In genomic region chr2:43045866-43046265, GRCh38 we compare ENCODE assay signal across 19 cellular contexts.
DNase-seq lines count a peak whose midpoint lies in the region; TF ChIP-seq lines count a peak whose summit lies in the region.
"Had no signal": no experiment of that assay in that cellular context is flagged by ENCODE, and none has a peak within 500 bp of the region (broad histone marks: within the 10 kb centered on the region; RNA-seq: fewer than 3 reads in every experiment).

No MANE protein-coding gene starts in this region.

- peak overlapping the region; percentile 38 for H2AFZ ChIP-seq in hepatocyte
- H2AFZ ChIP-seq in smooth muscle cell (ENCODE audit: low read depth) = peak overlapping the region; percentile 81

- no peaks in the 10 kb centered on the region; the same call in 1 of the 2 replicates for H3K27me3 Mint-ChIP-seq in HFFc6 (ENCODE audit: insufficient read depth)
- H3K27me3 Mint-ChIP-seq in activated naive CD4-positive, alpha-beta T cell treated with anti-CD3 and anti-CD28 coated beads for 36 hours (ENCODE audit: low read depth) = no peaks in the 10 kb centered on the region

- DNase-seq in HFFc6 (no peak), adipocyte (ENCODE audit: low read depth) (no peak), hepatocyte (ENCODE audit: low spot score) (no peak), smooth muscle cell (lab: John Stamatoyannopoulos, UW; ENCODE audit: unreplicated experiment) (no peak), foreskin fibroblast (no peak), kidney glomerular epithelial cell (lab: John Stamatoyannopoulos, UW) (no peak)
- no peak for DNase-seq in activated naive CD4-positive, alpha-beta T cell treated with anti-CD3 and anti-CD28 coated beads for 36 hours
- DNase-seq: activated CD4-positive, alpha-beta T cell treated with anti-CD3 and anti-CD28 coated beads, Interleukin-2, amount 50 U/mL, for 48 hours; MM.1S; NCI-H1694 treated with DMSO at 0.1 percent for 48 hours; NCI-H510A treated with DMSO at 0.1 percent for 48 hours; PC-3; stimulated activated CD4-positive, alpha-beta T cell treated with anti-CD3 and anti-CD28 coated beads, Interleukin-4, amount 100 ng/mL, for 1 hour; testis had no signal

- peak overlapping the region; percentile 0 for H3K9ac ChIP-seq in adipocyte (ENCODE audit: low read length)
- H3K9ac ChIP-seq in smooth muscle cell (ENCODE audit: low read depth) = no peak overlapping the region

- H3K4me3 Mint-ChIP-seq in HFFc6 = no peak overlapping the region
- H3K4me3 Mint-ChIP-seq in activated naive CD4-positive, alpha-beta T cell treated with anti-CD3 and anti-CD28 coated beads for 36 hours = no peak overlapping the region
- H3K4me3 Mint-ChIP-seq: memory B cell had no signal

- intact Hi-C loops in activated naive CD4-positive, alpha-beta T cell treated with anti-CD3 and anti-CD28 coated beads for 36 hours (cut with micrococcal nuclease) = no loop called here

- H3K9me2 ChIP-seq in hepatocyte (replicated peaks; ENCODE audit: insufficient read depth) = no peaks in the 10 kb centered on the region

- H3K4me1 ChIP-seq in adipocyte (ENCODE audit: control insufficient read depth, insufficient read depth, low read length) (peaks cover 35% of the 10 kb centered on the region), hepatocyte (ENCODE audit: insufficient read depth) (peaks cover 68% of the 10 kb centered on the region), smooth muscle cell (ENCODE audit: low read depth) (peaks cover 28% of the 10 kb centered on the region)

- H3K9me3 ChIP-seq in adipocyte (ENCODE audit: control insufficient read depth, low read length) = no peaks in the 10 kb centered on the region
- H3K9me3 ChIP-seq in hepatocyte (ENCODE audit: low read depth) = no peaks in the 10 kb centered on the region
- no peaks in the 10 kb centered on the region for H3K9me3 ChIP-seq in smooth muscle cell (replicated peaks; ENCODE audit: low read depth)
- H3K9me3 ChIP-seq: HAP-1, neutrophil, testis had no signal

- H3K4me3 ChIP-seq in adipocyte (ENCODE audit: low read length) (no peak overlapping the region), hepatocyte (no peak overlapping the region), smooth muscle cell (no peak overlapping the region), foreskin fibroblast (ENCODE audit: low read depth in 1 of 2, low read length in 2 of 2) (no peak overlapping the region)
- H3K4me3 ChIP-seq: HAP-1, testis had no signal

- no peaks in the 10 kb centered on the region for H3F3A ChIP-seq in smooth muscle cell (ENCODE audit: low read depth)

- H3K27ac Mint-ChIP-seq in HFFc6 = peak overlapping the region; percentile 72
- H3K27ac Mint-ChIP-seq in activated naive CD4-positive, alpha-beta T cell treated with anti-CD3 and anti-CD28 coated beads for 36 hours = no peak overlapping the region
- H3K27ac Mint-ChIP-seq: memory B cell had no signal

- H4K20me1 ChIP-seq in hepatocyte (ENCODE audit: insufficient read depth, poor library complexity, severe bottlenecking) (no peaks in the 10 kb centered on the region), smooth muscle cell (ENCODE audit: low read depth) (no peaks in the 10 kb centered on the region)

- TF ChIP-seq CTCF in HFFc6 (IDR thresholded peaks at IDR 0.05) (no peak), hepatocyte (IDR thresholded peaks at IDR 0.05; ENCODE audit: poor library complexity) (no peak), smooth muscle cell (IDR thresholded peaks at IDR 0.05; ENCODE audit: borderline replicate concordance, insufficient read depth, poor library complexity, severe bottlenecking) (no peak), foreskin fibroblast (IDR thresholded peaks at IDR 0.05; ENCODE audit: low read depth, low read length) (no peak)

- H3K36me3 Mint-ChIP-seq in HFFc6 (ENCODE audit: low read depth) = no peaks in the 10 kb centered on the region
- H3K36me3 Mint-ChIP-seq in activated naive CD4-positive, alpha-beta T cell treated with anti-CD3 and anti-CD28 coated beads for 36 hours (ENCODE audit: low read depth) = no peaks in the 10 kb centered on the region
- H3K36me3 Mint-ChIP-seq: activated naive CD8-positive, alpha-beta T cell treated with anti-CD3 and anti-CD28 coated beads, Interleukin-2, amount 10 ng/mL, durations not matched to agents 7 days and 5 days; memory B cell had no signal

- CTCF ChIA-PET in activated naive CD4-positive, alpha-beta T cell treated with anti-CD3 and anti-CD28 coated beads for 36 hours (lab: Charles Lee) = interaction anchor here (0.7 kb wide), 2 partner anchors 187 to 492 kb away, joined by 3 to 5 read pairs; no protein-coding TSS in a partner anchor

- H3K36me3 ChIP-seq in adipocyte (ENCODE audit: control insufficient read depth, insufficient read depth, low read length, severe bottlenecking) (no peaks in the 10 kb centered on the region), hepatocyte (replicated peaks; ENCODE audit: insufficient read depth, low read depth) (no peaks in the 10 kb centered on the region), smooth muscle cell (ENCODE audit: low read depth) (no peaks in the 10 kb centered on the region)
- H3K36me3 ChIP-seq: HAP-1, neutrophil had no signal

- H3K79me2 ChIP-seq in hepatocyte = no peaks in the 10 kb centered on the region
- no peaks in the 10 kb centered on the region for H3K79me2 ChIP-seq in smooth muscle cell (ENCODE audit: low read depth)

- H3K27me3 ChIP-seq in adipocyte (replicated peaks; ENCODE audit: control insufficient read depth, insufficient read depth, low read length) (no peaks in the 10 kb centered on the region), hepatocyte (no peaks in the 10 kb centered on the region), smooth muscle cell (ENCODE audit: low read depth) (no peaks in the 10 kb centered on the region)
- H3K27me3 ChIP-seq: neutrophil, testis had no signal

- WGBS in hepatocyte (ENCODE audit: low lambda C conversion rate, missing lambda C conversion rate) = 98% methylated on average over 3 of the region's 3 CpGs
- WGBS in smooth muscle cell (ENCODE audit: low lambda C conversion rate) = 98% methylated on average over 3 of the region's 3 CpGs

- H3K4me2 ChIP-seq in hepatocyte (peak overlapping the region; percentile 62), smooth muscle cell (peak overlapping the region; percentile 65)

- peaks cover 60% of the 10 kb centered on the region for H3K4me1 Mint-ChIP-seq in HFFc6 (ENCODE audit: low read depth)
- peaks cover 17% of the 10 kb centered on the region for H3K4me1 Mint-ChIP-seq in activated naive CD4-positive, alpha-beta T cell treated with anti-CD3 and anti-CD28 coated beads for 36 hours (ENCODE audit: low read depth)

- H3K27ac ChIP-seq in hepatocyte (peak overlapping the region; percentile 91), smooth muscle cell (ENCODE audit: low read depth) (no peak overlapping the region)
- H3K27ac ChIP-seq: C4-2B, neutrophil had no signal

- no peaks in the 10 kb centered on the region for H3K9me3 Mint-ChIP-seq in HFFc6
- H3K9me3 Mint-ChIP-seq in activated naive CD4-positive, alpha-beta T cell treated with anti-CD3 and anti-CD28 coated beads for 36 hours = no peaks in the 10 kb centered on the region
- H3K9me3 Mint-ChIP-seq: activated naive CD8-positive, alpha-beta T cell treated with anti-CD3 and anti-CD28 coated beads, Interleukin-2, amount 10 ng/mL, durations not matched to agents 7 days and 5 days; memory B cell had no signal
